In genomic region chr13:29993716-29994488, GRCh38 we compare ENCODE assay signal across 16 cellular contexts.
DNase-seq lines count a peak whose midpoint lies in the region; ATAC-seq, FAIRE-seq and TF ChIP-seq lines count a peak whose summit lies in the region.
"Had no signal": no experiment of that assay in that cellular context is flagged by ENCODE, and none has a peak within 500 bp of the region (broad histone marks: within the 10 kb centered on the region; RNA-seq: fewer than 3 reads in every experiment).

No MANE protein-coding gene starts in this region.

- peak overlapping the region; percentile 60 for H3K4me2 ChIP-seq in astrocyte (ENCODE audit: low read length)

- DNase-seq in NCI-H82 (lab: John Stamatoyannopoulos, UW), result peak; percentile 36
- no peak for DNase-seq in NCI-H82 treated with DMSO at 0.1 percent for 48 hours (lab: John Stamatoyannopoulos, UW; ENCODE audit: unreplicated experiment)
- DNase-seq in astrocyte (ENCODE audit: low read depth), result peak; percentile 69
- DNase-seq in head of caudate nucleus, result peak in 38 of 42 donors; percentile 7 to 83 (median 50)
- peak in 1 of 2 donors; percentile 85 for DNase-seq in vagina (ENCODE audit: extremely low spot score in 2 of 2)
- no peak for DNase-seq in naive thymus-derived CD4-positive, alpha-beta T cell
- DNase-seq in activated T-cell treated with anti-CD3 and anti-CD28 coated beads, Interleukin-2, amount 50 U/mL, for 48 hours, result no peak
- no peak for DNase-seq in Caco-2
- DNase-seq: activated naive CD4-positive, alpha-beta T cell; foreskin melanocyte had no signal

- H3K36me3 ChIP-seq in astrocyte (ENCODE audit: insufficient read depth, low read length) (no peaks in the 10 kb centered on the region), vagina (no peaks in the 10 kb centered on the region), Caco-2 (ENCODE audit: control insufficient read depth, insufficient read depth, low read length) (no peaks in the 10 kb centered on the region)
- no peaks in the 10 kb centered on the region for H3K36me3 ChIP-seq in naive thymus-derived CD4-positive, alpha-beta T cell (ENCODE audit: control insufficient read depth in 2 of 3, insufficient read depth in 3 of 3, low read length in 3 of 3)
- H3K36me3 ChIP-seq: thoracic aorta had no signal

- peaks cover 6% of the 10 kb centered on the region for H3K9me3 Mint-ChIP-seq in astrocyte (ENCODE audit: unreplicated experiment)
- H3K9me3 Mint-ChIP-seq in naive thymus-derived CD4-positive, alpha-beta T cell, result peaks cover 0 to 3% (median 0%) of the 10 kb centered on the region in 11 donors
- no peaks in the 10 kb centered on the region for H3K9me3 Mint-ChIP-seq in Caco-2 (ENCODE audit: unreplicated experiment)

- intact Hi-C loops in head of caudate nucleus (cut with DNase I) (no loop called here), vagina (cut with DNase I) (no loop called here), Caco-2 (cut with micrococcal nuclease; ENCODE audit: unreplicated experiment) (no loop called here)
- intact Hi-C loops in naive thymus-derived CD4-positive, alpha-beta T cell (cut with micrococcal nuclease), result no loop called here

- H3K27me3 Mint-ChIP-seq in astrocyte (ENCODE audit: low read depth, unreplicated experiment) (no peaks in the 10 kb centered on the region), Caco-2 (ENCODE audit: insufficient read depth, unreplicated experiment) (no peaks in the 10 kb centered on the region)
- no peaks in the 10 kb centered on the region for H3K27me3 Mint-ChIP-seq in naive thymus-derived CD4-positive, alpha-beta T cell

- peaks cover 31% of the 10 kb centered on the region for H3K4me1 ChIP-seq in astrocyte (ENCODE audit: insufficient read depth, low read length)
- H3K4me1 ChIP-seq in vagina, result peaks cover 8% of the 10 kb centered on the region
- no peaks in the 10 kb centered on the region for H3K4me1 ChIP-seq in naive thymus-derived CD4-positive, alpha-beta T cell (ENCODE audit: control insufficient read depth in 2 of 2, insufficient read depth in 2 of 2, low read length in 2 of 2)
- no peaks in the 10 kb centered on the region for H3K4me1 ChIP-seq in Caco-2

- no peaks in the 10 kb centered on the region for H4K20me1 ChIP-seq in astrocyte (ENCODE audit: insufficient read depth, low read length)

- H3K27ac ChIP-seq in astrocyte (ENCODE audit: low read depth, low read length) (peak overlapping the region; percentile 59), vagina (peak overlapping the region; percentile 70)
- H3K27ac ChIP-seq in naive thymus-derived CD4-positive, alpha-beta T cell (ENCODE audit: low read depth, low read length), result no peak overlapping the region
- H3K27ac ChIP-seq: 22Rv1, RWPE1, thoracic aorta had no signal

- H3K4me3 ChIP-seq in astrocyte (ENCODE audit: insufficient read depth, low read depth, low read length) (no peak overlapping the region), vagina (no peak overlapping the region), Caco-2 (ENCODE audit: low read depth, low read length) (no peak overlapping the region)
- H3K4me3 ChIP-seq in naive thymus-derived CD4-positive, alpha-beta T cell (ENCODE audit: low read length), result no peak overlapping the region
- H3K4me3 ChIP-seq: thoracic aorta had no signal

- POLR2A ChIA-PET in naive thymus-derived CD4-positive, alpha-beta T cell (lab: Charles Lee), result interaction anchor here (0.6 kb wide), 1 partner anchor 145 kb away, joined by 3 read pairs; no protein-coding TSS in a partner anchor
- POLR2A ChIA-PET in Caco-2 (lab: Charles Lee), result no interaction called here

- H3K27me3 ChIP-seq in astrocyte (ENCODE audit: insufficient read depth, low read length), result no peaks in the 10 kb centered on the region
- H3K27me3 ChIP-seq in vagina, result no peaks in the 10 kb centered on the region
- H3K27me3 ChIP-seq in naive thymus-derived CD4-positive, alpha-beta T cell (ENCODE audit: control insufficient read depth in 2 of 2, insufficient read depth in 2 of 2, low read length in 2 of 2), result no peaks in the 10 kb centered on the region
- no peaks in the 10 kb centered on the region for H3K27me3 ChIP-seq in Caco-2 (replicated peaks; ENCODE audit: control insufficient read depth, insufficient read depth, low read length)

- CTCF ChIA-PET in naive thymus-derived CD4-positive, alpha-beta T cell (lab: Charles Lee), result no interaction called here
- CTCF ChIA-PET in Caco-2 (lab: Charles Lee), result interaction anchor here (0.9 to 1.4 kb wide), 2 partner anchors 53 to 119 kb away, joined by 3 to 5 read pairs; no protein-coding TSS in a partner anchor

- TF ChIP-seq POLR2A in vagina (IDR thresholded peaks at IDR 0.05), result no peak

- peaks cover 27% of the 10 kb centered on the region for H3K4me1 Mint-ChIP-seq in astrocyte (ENCODE audit: low read depth, unreplicated experiment)
- H3K4me1 Mint-ChIP-seq in naive thymus-derived CD4-positive, alpha-beta T cell, result peaks cover 0 to 3% (median 0%) of the 10 kb centered on the region in 7 donors
- no peaks in the 10 kb centered on the region for H3K4me1 Mint-ChIP-seq in Caco-2 (ENCODE audit: low read depth, unreplicated experiment)

- H3K36me3 Mint-ChIP-seq in astrocyte (ENCODE audit: low read depth, unreplicated experiment), result peaks cover under 1% of the 10 kb centered on the region
- no peaks in the 10 kb centered on the region for H3K36me3 Mint-ChIP-seq in naive thymus-derived CD4-positive, alpha-beta T cell
- no peaks in the 10 kb centered on the region for H3K36me3 Mint-ChIP-seq in Caco-2 (ENCODE audit: insufficient read depth, unreplicated experiment)

- H3K9me3 ChIP-seq in astrocyte (ENCODE audit: insufficient read depth, low read depth, low read length), result no peaks in the 10 kb centered on the region
- H3K9me3 ChIP-seq in vagina, result no peaks in the 10 kb centered on the region
- no peaks in the 10 kb centered on the region for H3K9me3 ChIP-seq in naive thymus-derived CD4-positive, alpha-beta T cell (ENCODE audit: control insufficient read depth in 2 of 3, low read length in 3 of 3)
- no peaks in the 10 kb centered on the region for H3K9me3 ChIP-seq in Caco-2
- H3K9me3 ChIP-seq: thoracic aorta had no signal

- TF ChIP-seq CTCF in astrocyte (IDR thresholded peaks at IDR 0.05; ENCODE audit: insufficient read depth, low read depth, low read length) (no peak), vagina (IDR thresholded peaks at IDR 0.05) (no peak), Caco-2 (IDR thresholded peaks at IDR 0.05; ENCODE audit: insufficient read depth in 1 of 2, low read depth in 1 of 2, low read length in 1 of 2, severe bottlenecking in 1 of 2, unreplicated experiment in 1 of 2) (no peak)

- H3K27ac Mint-ChIP-seq in astrocyte (ENCODE audit: unreplicated experiment) (peak overlapping the region; percentile 53), Caco-2 (ENCODE audit: unreplicated experiment) (no peak overlapping the region)
- H3K27ac Mint-ChIP-seq in naive thymus-derived CD4-positive, alpha-beta T cell, result no peak overlapping the region
- H3K27ac Mint-ChIP-seq: activated CD8-positive, alpha-beta T cell treated with anti-CD3 and anti-CD28 coated beads, Interleukin-2, amount 10 ng/mL, durations not matched to agents 7 days and 5 days had no signal

- no peaks in the 10 kb centered on the region for H3K79me2 ChIP-seq in astrocyte (ENCODE audit: insufficient read depth, low read length)

- ATAC-seq in naive thymus-derived CD4-positive, alpha-beta T cell, result no peak
- ATAC-seq: activated CD8-positive, alpha-beta T cell treated with anti-CD3 and anti-CD28 coated beads, Interleukin-2, amount 10 ng/mL, durations not matched to agents 7 days and 5 days had no signal

- peak overlapping the region; percentile 38 for H3K9ac ChIP-seq in astrocyte (ENCODE audit: low read length)

- peak; percentile 56 for FAIRE-seq in astrocyte (lab: Jason Lieb, UNC)
- FAIRE-seq: GM12891, islet of Langerhans had no signal

- no peak overlapping the region for H2AFZ ChIP-seq in astrocyte (ENCODE audit: low read depth, low read length)

- no TSS peak for BruUV-seq in Caco-2 (replicated peaks; lab: Mats Ljungman, UMichigan)

- H3K4me3 Mint-ChIP-seq in astrocyte (ENCODE audit: unreplicated experiment), result no peak overlapping the region
- no peak overlapping the region for H3K4me3 Mint-ChIP-seq in naive thymus-derived CD4-positive, alpha-beta T cell
- no peak overlapping the region for H3K4me3 Mint-ChIP-seq in Caco-2 (ENCODE audit: unreplicated experiment)
- H3K4me3 Mint-ChIP-seq: activated CD8-positive, alpha-beta T cell treated with anti-CD3 and anti-CD28 coated beads, Interleukin-2, amount 10 ng/mL, durations not matched to agents 7 days and 5 days had no signal

Comparison
In these comparisons a context has a peak if more than half of its experiments do, and no peak if none do; other contexts are left out.
1. DNase-seq: peak in NCI-H82 (single experiment), astrocyte (single experiment) and head of caudate nucleus (38 of 42); none in NCI-H82 treated with DMSO at 0.1 percent for 48 hours (single experiment), naive thymus-derived CD4-positive, alpha-beta T cell (0 of 9), activated T-cell treated with anti-CD3 and anti-CD28 coated beads, Interleukin-2, amount 50 U/mL, for 48 hours (0 of 2) and Caco-2 (0 of 2).